8 cellular contexts compared by ENCODE assay signal in genomic region chr9:87498046-87498815, GRCh38. TPM values are rescaled to one million over a fixed set of nuclear protein-coding genes. Genes with fewer than 3 reads are reported as not detected.
A peak's percentile ranks its signal among the peaks of the same experiment; 100 is the strongest.
DNase-seq lines count a peak whose midpoint lies in the region; ATAC-seq and TF ChIP-seq lines count a peak whose summit lies in the region.

No MANE protein-coding gene starts in this region.

- H3K27me3 Mint-ChIP-seq in activated CD4-positive, alpha-beta memory T cell treated with anti-CD3 and anti-CD28 coated beads for 36 hours = peaks cover 51% of the 10 kb centered on the region
- H3K27me3 Mint-ChIP-seq in neural crest cell (ENCODE audit: low read depth) = peaks cover 16% of the 10 kb centered on the region

- H3K27me3 ChIP-seq in foreskin keratinocyte = peaks cover 36% of the 10 kb centered on the region

- ATAC-seq in HG03432 (IDR thresholded peaks at IDR 0.05; ENCODE audit: unreplicated experiment) (peak; percentile 34), foreskin keratinocyte (peak; percentile 62), HG02840 (IDR thresholded peaks at IDR 0.05; ENCODE audit: low FRiP score, unreplicated experiment) (no peak)

- CTCF ChIA-PET in activated CD4-positive, alpha-beta memory T cell treated with anti-CD3 and anti-CD28 coated beads for 36 hours (lab: Charles Lee) = interaction anchor here (0.6 kb wide), 1 partner anchor 93 kb away, joined by 3 read pairs; no protein-coding TSS in a partner anchor

- peaks cover 23% of the 10 kb centered on the region for H3K4me1 Mint-ChIP-seq in activated CD4-positive, alpha-beta memory T cell treated with anti-CD3 and anti-CD28 coated beads for 36 hours (ENCODE audit: low read depth)
- peaks cover 37% of the 10 kb centered on the region for H3K4me1 Mint-ChIP-seq in neural crest cell

- H3K4me3 Mint-ChIP-seq in activated CD4-positive, alpha-beta memory T cell treated with anti-CD3 and anti-CD28 coated beads for 36 hours = no peak overlapping the region
- peak overlapping the region; percentile 94 for H3K4me3 Mint-ChIP-seq in neural crest cell

- H3K27ac Mint-ChIP-seq in activated CD4-positive, alpha-beta memory T cell treated with anti-CD3 and anti-CD28 coated beads for 36 hours = no peak overlapping the region
- peak overlapping the region; percentile 96 for H3K27ac Mint-ChIP-seq in neural crest cell (ENCODE audit: unreplicated experiment)

- intact Hi-C loops in activated CD4-positive, alpha-beta memory T cell treated with anti-CD3 and anti-CD28 coated beads for 36 hours (cut with micrococcal nuclease) = no loop called here

- no peaks in the 10 kb centered on the region for H3K36me3 Mint-ChIP-seq in activated CD4-positive, alpha-beta memory T cell treated with anti-CD3 and anti-CD28 coated beads for 36 hours
- no peaks in the 10 kb centered on the region for H3K36me3 Mint-ChIP-seq in neural crest cell (ENCODE audit: low read depth)

- H3K27ac ChIP-seq in foreskin keratinocyte = no peak overlapping the region

- no peaks in the 10 kb centered on the region for H3K4me1 ChIP-seq in foreskin keratinocyte

- POLR2A ChIA-PET in activated CD4-positive, alpha-beta memory T cell treated with anti-CD3 and anti-CD28 coated beads for 36 hours (lab: Charles Lee) = no interaction called here

- in situ Hi-C loops in GM13976 (cut with MboI; ENCODE audit: low sequenced_read_pairs, unreplicated experiment) = no loop called here

- peak; percentile 0 for TF ChIP-seq CTCF in GM13976 (IDR thresholded peaks at IDR 0.05; ENCODE audit: borderline replicate concordance, control extremely low read depth, extremely low read depth, insufficient read depth, missing control alignments)
- TF ChIP-seq CTCF in foreskin keratinocyte (conservative IDR thresholded peaks at IDR 0.05) = peak; percentile 34
- peak; percentile 54 for TF ChIP-seq CTCF in neural crest cell (conservative IDR thresholded peaks at IDR 0.05)

- DNase-seq in AG08395 (ENCODE audit: low spot score) (peak; percentile 56), GM13976 (ENCODE audit: low spot score) (peak; percentile 68), foreskin keratinocyte (peak in 1 of 2 donors; percentile 34), neural crest cell (ENCODE audit: low read depth, low spot score) (peak; percentile 67)
- DNase-seq in activated CD4-positive, alpha-beta memory T cell treated with anti-CD3 and anti-CD28 coated beads for 36 hours = peak; percentile 12
- DNase-seq in stimulated activated CD4-positive, alpha-beta T cell treated with anti-CD3 and anti-CD28 coated beads, Interleukin-12 subunit alpha, Interleukin-12 subunit beta, amount 100 ng/mL, for 4 hours = no peak

- no peaks in the 10 kb centered on the region for H3K9me3 Mint-ChIP-seq in activated CD4-positive, alpha-beta memory T cell treated with anti-CD3 and anti-CD28 coated beads for 36 hours
- H3K9me3 Mint-ChIP-seq in neural crest cell = no peaks in the 10 kb centered on the region

RNA-seq across cellular contexts. Expression of gene DAPK1, which starts 0.6 kb away (rescaled TPM):
- total RNA-seq in activated CD4-positive, alpha-beta memory T cell treated with anti-CD3 and anti-CD28 coated beads for 36 hours = 1 to 10 TPM; 1.9 to 3.3 TPM
- total RNA-seq in foreskin keratinocyte = 1.2 and 1.9 TPM in 2 replicates
- 0.65 and 0.67 TPM in 2 replicates for polyA plus RNA-seq in foreskin keratinocyte
- 62.7 and 64.1 TPM in 2 replicates for total RNA-seq in neural crest cell

Comparison
In these comparisons a context has a peak if more than half of its experiments do, and no peak if none do; other contexts are left out.
1. CTCF ChIP-seq: peak in every context shown above with its lines; median percentile 54 in neural crest cell; 34 in foreskin keratinocyte; 0 in GM13976.
2. RNA of gene DAPK1, which starts 0.6 kb away (total RNA-seq): 62.7 to 64.1 TPM in neural crest cell; 1.9 to 3.3 TPM in activated CD4-positive, alpha-beta memory T cell treated with anti-CD3 and anti-CD28 coated beads for 36 hours and 1.2 to 1.9 TPM in foreskin keratinocyte; every median in the first group is over 10 times any median in the second.